In the genomic region with DNA sequence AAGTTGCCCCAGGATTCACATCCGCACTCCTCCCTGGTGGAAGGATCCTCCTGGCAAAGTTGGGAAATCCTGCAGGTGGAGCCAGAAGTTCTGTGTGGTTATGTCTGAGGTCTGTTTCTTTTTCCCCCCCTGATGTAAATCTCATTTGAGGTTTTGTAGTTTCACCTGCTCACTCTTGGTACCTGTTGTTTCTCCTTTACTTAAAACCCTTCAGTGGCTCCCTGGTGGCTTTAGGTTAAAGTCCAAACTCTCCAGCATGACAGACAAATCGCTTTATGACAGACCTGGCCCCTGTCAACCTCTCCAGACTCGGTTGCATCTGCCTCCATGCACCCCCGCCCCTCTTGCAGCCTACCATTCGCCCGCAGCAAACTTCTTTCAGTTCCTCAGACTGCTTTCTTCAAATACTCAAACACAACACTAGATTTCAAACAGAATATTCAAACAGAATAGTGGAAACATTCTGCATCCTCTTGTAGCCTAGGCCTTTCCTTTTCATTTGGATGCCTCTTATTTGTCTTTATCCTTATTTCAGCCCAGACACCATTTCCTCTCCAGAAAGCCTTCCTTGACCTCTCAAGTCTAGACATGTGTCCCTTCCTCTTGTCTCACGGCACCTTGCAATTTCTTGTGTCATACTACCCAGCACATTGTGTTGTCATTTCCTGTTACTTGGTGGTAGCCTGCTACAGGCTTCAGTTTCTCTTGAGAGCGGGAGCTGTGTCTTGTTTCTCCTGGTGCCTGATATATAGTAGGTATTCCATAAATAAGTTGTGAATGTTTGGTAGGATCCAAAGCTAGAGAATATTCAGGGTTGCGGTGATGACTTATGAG, we compare ENCODE assay signal across 10 cellular contexts. TPM values are rescaled to one million over a fixed set of nuclear protein-coding genes. Genes with fewer than 3 reads are reported as not detected.
DNase-seq lines count a peak whose midpoint lies in the region; ATAC-seq, FAIRE-seq and TF ChIP-seq lines count a peak whose summit lies in the region.
"Had no signal": no experiment of that assay in that cellular context is flagged by ENCODE, and none has a peak within 500 bp of the region (broad histone marks: within the 10 kb centered on the region; RNA-seq: fewer than 3 reads in every experiment).

No MANE protein-coding gene starts in this region.

- DNase-seq in D721Med (ENCODE audit: insufficient read length, low spot score): no peak
- no peak for DNase-seq in anterior cingulate cortex (lab: John Stamatoyannopoulos, UW)
- DNase-seq in globus pallidus (ENCODE audit: low spot score): no peak
- no peak for DNase-seq in activated CD4-positive, alpha-beta T cell treated with anti-CD3 and anti-CD28 coated beads, Interleukin-2, amount 50 U/mL, for 1 hour
- DNase-seq: DMS79 had no signal

- ATAC-seq in GM18511 (IDR thresholded peaks at IDR 0.05; ENCODE audit: unreplicated experiment) (peak; percentile 90), GM21576 (IDR thresholded peaks at IDR 0.05; ENCODE audit: unreplicated experiment) (peak; percentile 75), HG03442 (IDR thresholded peaks at IDR 0.05; ENCODE audit: unreplicated experiment) (peak; percentile 95), esophagus mucosa (peak; percentile 59)

- FAIRE-seq in D721Med (lab: Jason Lieb, UNC): no peak
- FAIRE-seq: frontal cortex had no signal

- TF ChIP-seq CTCF in D721Med (IDR thresholded peaks at IDR 0.05; ENCODE audit: insufficient read depth, missing control alignments): no peak

RNA-seq across cellular contexts. Expression of a gene that starts 24.8 kb away (rescaled TPM):
- total RNA-seq in esophagus mucosa: 82.2 TPM
